ENCODE assay signal across 8 cellular contexts in the genomic region with DNA sequence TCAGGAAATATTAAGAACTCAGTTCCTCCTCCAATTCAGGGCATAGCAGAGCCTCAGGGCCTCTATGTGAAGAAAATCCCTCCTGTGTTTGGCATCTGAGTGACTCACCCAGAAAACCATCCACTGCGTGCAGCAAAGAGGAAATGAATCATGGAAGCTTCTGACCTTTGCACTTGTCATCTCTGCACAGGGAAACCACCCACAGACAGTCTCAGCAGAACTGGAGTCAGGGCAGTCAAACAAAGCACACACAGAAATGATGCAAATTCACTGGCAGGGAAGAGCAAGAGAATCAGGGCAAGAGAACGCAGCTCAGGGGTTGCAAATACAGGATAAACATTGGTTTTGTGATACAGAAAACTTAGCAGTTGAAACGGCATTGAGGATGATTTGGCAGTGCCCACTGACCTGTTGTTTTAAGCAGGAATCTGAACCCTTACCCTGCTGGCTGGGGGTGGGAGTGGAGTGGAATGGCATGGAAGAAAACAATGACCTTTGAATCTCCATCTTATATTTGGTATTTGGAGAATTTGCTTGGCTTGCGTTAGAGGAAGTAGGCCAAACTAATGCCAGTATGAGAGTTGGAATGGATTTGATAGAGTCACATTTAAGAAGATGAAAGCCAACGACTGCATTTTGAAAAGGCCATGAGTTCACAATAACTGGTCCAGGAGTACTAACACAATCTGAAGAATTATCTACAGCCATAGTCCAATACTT. TPM values are rescaled to one million over a fixed set of nuclear protein-coding genes. Genes with fewer than 3 reads are reported as not detected.
DNase-seq lines count a peak whose midpoint lies in the region; ATAC-seq, FAIRE-seq and TF ChIP-seq lines count a peak whose summit lies in the region.

No MANE protein-coding gene starts in this region.

- peak; percentile 93 for ATAC-seq in CD4-positive, alpha-beta T cell (ENCODE audit: poor library complexity)
- ATAC-seq in GM21367 (IDR thresholded peaks at IDR 0.05; ENCODE audit: unreplicated experiment) = peak; percentile 96

- H3K4me2 ChIP-seq in hepatocyte = peak overlapping the region; percentile 23

- no peak overlapping the region for H2AFZ ChIP-seq in hepatocyte

- no peak for TF ChIP-seq CTCF in CD4-positive, alpha-beta T cell (IDR thresholded peaks at IDR 0.05)
- TF ChIP-seq CTCF in hepatocyte (IDR thresholded peaks at IDR 0.05; ENCODE audit: poor library complexity) = no peak

- H3K36me3 Mint-ChIP-seq in CD4-positive, alpha-beta T cell (ENCODE audit: low read depth) = no peaks in the 10 kb centered on the region

- peak overlapping the region; percentile 29 for H3K27ac ChIP-seq in CD4-positive, alpha-beta T cell (ENCODE audit: low read depth, low read length)
- H3K27ac ChIP-seq in hepatocyte = peak overlapping the region; percentile 96
- H3K27ac ChIP-seq in small intestine (ENCODE audit: low read depth in 1 of 2, low read length in 1 of 2) = peak overlapping the region; percentile 70 to 88

- no peaks in the 10 kb centered on the region for H3K9me3 ChIP-seq in CD4-positive, alpha-beta T cell (ENCODE audit: control insufficient read depth, low read length)
- no peaks in the 10 kb centered on the region for H3K9me3 ChIP-seq in hepatocyte (ENCODE audit: low read depth)
- H3K9me3 ChIP-seq in small intestine (ENCODE audit: control insufficient read depth, low read depth) = no peaks in the 10 kb centered on the region

- peak; percentile 28 to 72 (median 56) for DNase-seq in CD4-positive, alpha-beta T cell
- DNase-seq in HPDE6-E6E7 (ENCODE audit: extremely low spot score) (peak; percentile 95), T-helper 1 cell (peak; percentile 35 to 95 (median 54)), amniotic stem cell (lab: John Stamatoyannopoulos, UW) (peak; percentile 99), hepatocyte (ENCODE audit: low spot score) (peak; percentile 93), small intestine (peak; percentile 98), DMS79 (lab: John Stamatoyannopoulos, UW) (no peak)

- H3K4me1 ChIP-seq in hepatocyte (ENCODE audit: insufficient read depth) (peaks cover 36% of the 10 kb centered on the region), small intestine (ENCODE audit: control insufficient read depth in 2 of 2, insufficient read depth in 1 of 2, low read depth in 1 of 2, low read length in 1 of 2) (peaks cover 2 to 26% of the 10 kb centered on the region in 2 donors)

- peak overlapping the region; percentile 36 for H3K4me3 Mint-ChIP-seq in CD4-positive, alpha-beta T cell

- peaks cover 37% of the 10 kb centered on the region for H3K4me1 Mint-ChIP-seq in CD4-positive, alpha-beta T cell (ENCODE audit: low read depth)

- no peaks in the 10 kb centered on the region for H3K27me3 ChIP-seq in CD4-positive, alpha-beta T cell (ENCODE audit: control insufficient read depth, insufficient read depth, low read length)
- H3K27me3 ChIP-seq in hepatocyte = no peaks in the 10 kb centered on the region
- no peaks in the 10 kb centered on the region for H3K27me3 ChIP-seq in small intestine (ENCODE audit: control insufficient read depth in 2 of 2, insufficient read depth in 2 of 2, low read length in 2 of 2)

- no peaks in the 10 kb centered on the region for H3K79me2 ChIP-seq in hepatocyte

- intact Hi-C loops in CD4-positive, alpha-beta T cell (cut with DNase I, micrococcal nuclease) = loop anchor here (1.0 to 5.0 kb wide), 3 partner anchors 43 to 53 kb away; a partner anchor contains a TSS

- FAIRE-seq in small intestine (lab: Jason Lieb, UNC) = no peak

- H3K36me3 ChIP-seq in hepatocyte (replicated peaks; ENCODE audit: insufficient read depth, low read depth) = no peaks in the 10 kb centered on the region
- no peaks in the 10 kb centered on the region for H3K36me3 ChIP-seq in small intestine (ENCODE audit: control insufficient read depth in 2 of 2, insufficient read depth in 2 of 2, low read length in 2 of 2)

- CTCF ChIA-PET in CD4-positive, alpha-beta T cell (lab: Charles Lee) = interaction anchor here (1.1 to 3.2 kb wide), 2 partner anchors 42 to 53 kb away, joined by 5 to 17 read pairs; a partner anchor contains a TSS

- peak overlapping the region; percentile 74 for H3K27ac Mint-ChIP-seq in CD4-positive, alpha-beta T cell

- 23% methylated on average over 5 of the region's 5 CpGs for WGBS in hepatocyte (ENCODE audit: low lambda C conversion rate, missing lambda C conversion rate)
- 5 to 14% (median 7%) methylated on average over 5 of the region's 5 CpGs for WGBS in small intestine, 3 donors

- POLR2A ChIA-PET in CD4-positive, alpha-beta T cell (lab: Charles Lee) = interaction anchor here (1.1 to 2.4 kb wide), 3 partner anchors 42 to 467 kb away, joined by 5 to 18 read pairs (median 8); a partner anchor contains a TSS

- no peaks in the 10 kb centered on the region for H3K9me2 ChIP-seq in hepatocyte (replicated peaks; ENCODE audit: insufficient read depth)

- H3K4me3 ChIP-seq in hepatocyte (no peak overlapping the region), small intestine (ENCODE audit: low read depth in 1 of 2, low read length in 2 of 2) (no peak overlapping the region)

- no peaks in the 10 kb centered on the region for H4K20me1 ChIP-seq in hepatocyte (ENCODE audit: insufficient read depth, poor library complexity, severe bottlenecking)

- no peaks in the 10 kb centered on the region for H3K27me3 Mint-ChIP-seq in CD4-positive, alpha-beta T cell

- H3K9me3 Mint-ChIP-seq in CD4-positive, alpha-beta T cell = no peaks in the 10 kb centered on the region

RNA-seq across cellular contexts. Expression of a gene that starts 53.5 kb away (rescaled TPM):
- total RNA-seq in CD4-positive, alpha-beta T cell = 1 to 10 TPM; 6.5 TPM
- total RNA-seq in hepatocyte = 47.9 and 50.8 TPM in 2 replicates
- polyA plus RNA-seq in hepatocyte (29.9 and 37.2 TPM in 2 replicates), small intestine (10 to 100 TPM in 1 of 3 donors, 1 to 10 TPM in 1, under 1 TPM in 1; 0.22 to 10.7 (median 2.2) TPM)

Comparison
In these comparisons a context has a peak if more than half of its experiments do, and no peak if none do; other contexts are left out.
1. H3K27ac ChIP-seq: peak in every context shown above with its lines; median percentile 96 in hepatocyte; 79 in small intestine; 29 in CD4-positive, alpha-beta T cell.